21 cellular contexts compared by ENCODE assay signal in genomic region chr7:102896585-102896984, GRCh38. TPM values are rescaled to one million over a fixed set of nuclear protein-coding genes. Genes with fewer than 3 reads are reported as not detected.
DNase-seq lines count a peak whose midpoint lies in the region; ATAC-seq and TF ChIP-seq lines count a peak whose summit lies in the region.
"Had no signal": no experiment of that assay in that cellular context is flagged by ENCODE, and none has a peak within 500 bp of the region (broad histone marks: within the 10 kb centered on the region; RNA-seq: fewer than 3 reads in every experiment).

No MANE protein-coding gene starts in this region.

- no peak overlapping the region for H3K27ac Mint-ChIP-seq in Caco-2 (ENCODE audit: unreplicated experiment)
- H3K27ac Mint-ChIP-seq: CD8-positive, alpha-beta memory T cell had no signal

- CTCF ChIA-PET in Caco-2 (lab: Charles Lee) = no interaction called here

- no peaks in the 10 kb centered on the region for H3K4me1 Mint-ChIP-seq in Caco-2 (ENCODE audit: low read depth, unreplicated experiment)
- H3K4me1 Mint-ChIP-seq: CD8-positive, alpha-beta memory T cell had no signal

- ATAC-seq in heart right ventricle = no peak
- no peak for ATAC-seq in right cardiac atrium
- no peak for ATAC-seq in GM19351 (IDR thresholded peaks at IDR 0.05; ENCODE audit: unreplicated experiment)
- no peak for ATAC-seq in HG03565 (IDR thresholded peaks at IDR 0.05; ENCODE audit: unreplicated experiment)

- TF ChIP-seq CTCF in heart right ventricle (IDR thresholded peaks at IDR 0.05) (no peak), coronary artery (IDR thresholded peaks at IDR 0.05) (no peak), vagina (IDR thresholded peaks at IDR 0.05) (no peak), Caco-2 (IDR thresholded peaks at IDR 0.05; ENCODE audit: insufficient read depth in 1 of 2, low read depth in 1 of 2, low read length in 1 of 2, severe bottlenecking in 1 of 2, unreplicated experiment in 1 of 2) (no peak)

- POLR2A ChIA-PET in Caco-2 (lab: Charles Lee) = no interaction called here

- H3K9ac ChIP-seq in muscle layer of colon (ENCODE audit: low read length) = no peak overlapping the region

- no TSS peak for BruUV-seq in Caco-2 (replicated peaks; lab: Mats Ljungman, UMichigan)

- H3K4me3 Mint-ChIP-seq in Caco-2 (ENCODE audit: unreplicated experiment) = no peak overlapping the region
- H3K4me3 Mint-ChIP-seq: CD8-positive, alpha-beta memory T cell had no signal

- no peak for DNase-seq in heart right ventricle
- no peak for DNase-seq in right cardiac atrium
- DNase-seq in coronary artery (ENCODE audit: low spot score) = no peak
- DNase-seq in vagina (ENCODE audit: extremely low spot score in 2 of 2) = no peak
- no peak for DNase-seq in Caco-2
- DNase-seq: AML-193; C1 segment of cervical spinal cord; CD8-positive, alpha-beta memory T cell; EL; GF-D8; MM.1S; NCI-H1092; NCI-H1436; NCI-H187 treated with DMSO at 0.1 percent for 48 hours; NCI-H2227 treated with DMSO at 0.1 percent for 48 hours; NCI-H510A; NCI-H748 treated with DMSO at 0.1 percent for 48 hours had no signal

- H3K4me1 ChIP-seq in heart right ventricle (peaks cover 0 to 58% (median 44%) of the 10 kb centered on the region in 9 donors), right cardiac atrium (ENCODE audit: control insufficient read depth, insufficient read depth, low read length) (peaks cover 6% of the 10 kb centered on the region), muscle layer of colon (ENCODE audit: insufficient read depth, low read length) (peaks cover 32% of the 10 kb centered on the region), vagina (peaks cover 42% of the 10 kb centered on the region), Caco-2 (no peaks in the 10 kb centered on the region)

- H3K9me3 ChIP-seq in heart right ventricle (no peaks in the 10 kb centered on the region), right cardiac atrium (ENCODE audit: control insufficient read depth, low read length) (no peaks in the 10 kb centered on the region), muscle layer of colon (ENCODE audit: low read length) (no peaks in the 10 kb centered on the region), vagina (no peaks in the 10 kb centered on the region), Caco-2 (no peaks in the 10 kb centered on the region)

- H3K36me3 Mint-ChIP-seq in Caco-2 (ENCODE audit: insufficient read depth, unreplicated experiment) = no peaks in the 10 kb centered on the region
- H3K36me3 Mint-ChIP-seq: CD8-positive, alpha-beta memory T cell had no signal

- H3K27me3 ChIP-seq in heart right ventricle = no peaks in the 10 kb centered on the region
- H3K27me3 ChIP-seq in right cardiac atrium (ENCODE audit: control insufficient read depth, insufficient read depth) = no peaks in the 10 kb centered on the region
- H3K27me3 ChIP-seq in muscle layer of colon (ENCODE audit: control insufficient read depth in 1 of 2, insufficient read depth in 2 of 2, low read length in 2 of 2) = no peaks in the 10 kb centered on the region
- no peaks in the 10 kb centered on the region for H3K27me3 ChIP-seq in vagina
- no peaks in the 10 kb centered on the region for H3K27me3 ChIP-seq in Caco-2 (replicated peaks; ENCODE audit: control insufficient read depth, insufficient read depth, low read length)

- no peak for TF ChIP-seq POLR2A in vagina (IDR thresholded peaks at IDR 0.05)

- no peaks in the 10 kb centered on the region for H3K27me3 Mint-ChIP-seq in Caco-2 (ENCODE audit: insufficient read depth, unreplicated experiment)

- no peak overlapping the region for H3K4me3 ChIP-seq in heart right ventricle
- H3K4me3 ChIP-seq in right cardiac atrium (ENCODE audit: low read length) = no peak overlapping the region
- no peak overlapping the region for H3K4me3 ChIP-seq in coronary artery
- no peak overlapping the region for H3K4me3 ChIP-seq in muscle layer of colon (ENCODE audit: low read depth in 1 of 2, low read length in 2 of 2)
- H3K4me3 ChIP-seq in vagina = no peak overlapping the region
- H3K4me3 ChIP-seq in Caco-2 (ENCODE audit: low read depth, low read length) = no peak overlapping the region

- peak overlapping the region in 7 of 10 donors; percentile 5 to 62 (median 51) for H3K27ac ChIP-seq in heart right ventricle
- H3K27ac ChIP-seq in right cardiac atrium (ENCODE audit: low read length) = no peak overlapping the region
- peak overlapping the region; percentile 48 to 80 for H3K27ac ChIP-seq in coronary artery
- peak overlapping the region; percentile 13 for H3K27ac ChIP-seq in muscle layer of colon (ENCODE audit: low read depth, low read length)
- peak overlapping the region; percentile 27 for H3K27ac ChIP-seq in vagina
- H3K27ac ChIP-seq: RWPE1 had no signal

- intact Hi-C loops in heart right ventricle (cut with DNase I) (no loop called here), right cardiac atrium (cut with DNase I) (no loop called here), vagina (cut with DNase I) (no loop called here), Caco-2 (cut with micrococcal nuclease; ENCODE audit: unreplicated experiment) (no loop called here)

- no peaks in the 10 kb centered on the region for H3K9me3 Mint-ChIP-seq in Caco-2 (ENCODE audit: unreplicated experiment)
- H3K9me3 Mint-ChIP-seq: CD8-positive, alpha-beta memory T cell had no signal

- H3K36me3 ChIP-seq in heart right ventricle (no peaks in the 10 kb centered on the region), muscle layer of colon (ENCODE audit: insufficient read depth, low read length) (no peaks in the 10 kb centered on the region), vagina (no peaks in the 10 kb centered on the region), Caco-2 (ENCODE audit: control insufficient read depth, insufficient read depth, low read length) (no peaks in the 10 kb centered on the region)

RNA-seq across cellular contexts. Expression of gene LRRC17, which starts 16.2 kb away (rescaled TPM):
- total RNA-seq in heart right ventricle = 1 to 10 TPM in 7 of 10 donors, under 1 TPM in 3; 0.12 to 9.5 (median 2.6) TPM
- polyA plus RNA-seq in heart right ventricle = 1 to 10 TPM; 2.5 to 2.7 TPM
- total RNA-seq in right cardiac atrium = 1 to 10 TPM; 3.0 to 6.7 (median 4.9) TPM
- 6.2 TPM for polyA plus RNA-seq in right cardiac atrium
- total RNA-seq in vagina = 2.9 TPM
- 0.39 TPM in 1 of 2 replicates, not detected in the other for total RNA-seq in Caco-2 (2022)
- total RNA-seq: CD8-positive, alpha-beta memory T cell had no signal
- polyA plus RNA-seq: CD8-positive, alpha-beta memory T cell had no signal
